ENCODE assay signal across 22 cellular contexts in the genomic region with DNA sequence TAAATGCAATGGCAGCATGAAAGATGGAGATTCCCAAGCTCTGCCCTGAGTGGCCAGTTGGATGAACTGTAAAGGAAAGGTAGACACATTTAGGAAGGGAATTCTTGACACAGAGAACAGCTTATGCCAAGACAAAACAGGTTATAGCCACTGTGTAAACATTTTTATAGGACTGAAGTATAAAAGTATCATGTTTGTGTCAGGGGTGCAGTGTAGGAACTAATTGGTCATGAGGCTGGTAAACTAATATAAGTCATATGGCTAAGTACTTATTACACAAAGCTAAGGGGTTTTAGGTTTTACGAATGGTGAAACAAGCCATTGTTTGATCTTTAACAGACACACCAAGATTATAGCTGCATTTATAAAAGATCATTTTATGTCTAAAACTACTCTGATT.
DNase-seq lines count a peak whose midpoint lies in the region; TF ChIP-seq lines count a peak whose summit lies in the region.
"Had no signal": no experiment of that assay in that cellular context is flagged by ENCODE, and none has a peak within 500 bp of the region (broad histone marks: within the 10 kb centered on the region; RNA-seq: fewer than 3 reads in every experiment).

No MANE protein-coding gene starts in this region.

- H3K27me3 ChIP-seq in HUES64 (ENCODE audit: insufficient read depth, low read length) (no peaks in the 10 kb centered on the region), endodermal cell (ENCODE audit: control insufficient read depth, insufficient read depth, low read length, poor library complexity, severe bottlenecking) (no peaks in the 10 kb centered on the region), WERI-Rb-1 (ENCODE audit: insufficient read depth, low read depth, severe bottlenecking) (no peaks in the 10 kb centered on the region)
- H3K27me3 ChIP-seq: Peyer's patch had no signal

- H3K9ac ChIP-seq in HUES64 (ENCODE audit: low read depth, low read length) (no peak overlapping the region), endodermal cell (ENCODE audit: extremely low read depth, low read length, poor library complexity, severe bottlenecking) (no peak overlapping the region)
- H3K9ac ChIP-seq: GM23248 had no signal

- H3K9me3 Mint-ChIP-seq in CD14-positive monocyte (peaks cover 0 to 9% (median 7%) of the 10 kb centered on the region in 7 donors), endodermal cell (peaks cover 54% of the 10 kb centered on the region)
- H3K9me3 Mint-ChIP-seq: CD8-positive, alpha-beta T cell; T-helper 1 cell treated with Interleukin-12 subunit alpha and Interleukin-12 subunit beta and Interleukin-4 antibody, amounts not matched to agents 30 μg/mL and 1 μg/mL, for 36 hours had no signal

- H3K27me3 Mint-ChIP-seq in CD14-positive monocyte (ENCODE audit: low read depth in 3 of 3) = peaks cover 0 to 2% (median 0%) of the 10 kb centered on the region in 3 donors
- H3K27me3 Mint-ChIP-seq in endodermal cell (ENCODE audit: insufficient read depth) = no peaks in the 10 kb centered on the region

- H3K36me3 Mint-ChIP-seq in CD14-positive monocyte (no peaks in the 10 kb centered on the region), endodermal cell (ENCODE audit: low read depth) (peaks cover 40% of the 10 kb centered on the region)
- H3K36me3 Mint-ChIP-seq: CD8-positive, alpha-beta T cell had no signal

- DNase-seq in CD14-positive monocyte (ENCODE audit: low spot score) (no peak), NCI-H748 treated with DMSO at 0.1 percent for 48 hours (lab: John Stamatoyannopoulos, UW) (peak; percentile 77), endodermal cell (no peak), NCI-H2227 treated with DMSO at 0.1 percent for 48 hours (lab: John Stamatoyannopoulos, UW) (no peak), WERI-Rb-1 (no peak), posterior cingulate gyrus (no peak), SIG-M5 (lab: John Stamatoyannopoulos, UW) (no peak)
- DNase-seq: C1 segment of cervical spinal cord; CD8-positive, alpha-beta T cell; GM23248; H7; NCI-H1105 treated with DMSO at 0.1 percent for 48 hours; NCI-H146; NCI-H1930; NCI-H774; Peyer's patch; SHP77 treated with DMSO at 0.1 percent for 48 hours; SW 1271 had no signal

- H3K4me3 Mint-ChIP-seq in CD14-positive monocyte (no peak overlapping the region), endodermal cell (no peak overlapping the region)
- H3K4me3 Mint-ChIP-seq: CD8-positive, alpha-beta T cell; T-helper 1 cell treated with Interleukin-12 subunit alpha and Interleukin-12 subunit beta and Interleukin-4 antibody, amounts not matched to agents 30 μg/mL and 1 μg/mL, for 36 hours had no signal

- H3K9me3 ChIP-seq in HUES64 (ENCODE audit: insufficient read depth, low read depth, low read length) = no peaks in the 10 kb centered on the region
- peaks cover 28% of the 10 kb centered on the region for H3K9me3 ChIP-seq in endodermal cell (ENCODE audit: control insufficient read depth, low read length)
- no peaks in the 10 kb centered on the region for H3K9me3 ChIP-seq in WERI-Rb-1 (ENCODE audit: severe bottlenecking)
- H3K9me3 ChIP-seq: Peyer's patch had no signal

- H3K4me3 ChIP-seq in HUES64 (ENCODE audit: low read length) = no peak overlapping the region
- H3K4me3 ChIP-seq in endodermal cell (ENCODE audit: low read length) = peak overlapping the region; percentile 15
- H3K4me3 ChIP-seq in WERI-Rb-1 (ENCODE audit: low read depth, low read length) = no peak overlapping the region
- H3K4me3 ChIP-seq: GM23248, Peyer's patch, SK-N-MC had no signal

- peaks cover 30% of the 10 kb centered on the region for H3K4me1 Mint-ChIP-seq in CD14-positive monocyte
- H3K4me1 Mint-ChIP-seq in endodermal cell = peaks cover 2% of the 10 kb centered on the region

- H3K27ac Mint-ChIP-seq in CD14-positive monocyte (peak overlapping the region in 4 of 7 donors; percentile 74 to 90 (median 78)), endodermal cell (no peak overlapping the region)
- H3K27ac Mint-ChIP-seq: CD8-positive, alpha-beta T cell; T-helper 1 cell treated with Interleukin-12 subunit alpha and Interleukin-12 subunit beta and Interleukin-4 antibody, amounts not matched to agents 30 μg/mL and 1 μg/mL, for 36 hours had no signal

- H3K36me3 ChIP-seq in HUES64 (ENCODE audit: insufficient read depth, low read length) (no peaks in the 10 kb centered on the region), endodermal cell (ENCODE audit: control insufficient read depth, insufficient read depth, low read length) (no peaks in the 10 kb centered on the region), WERI-Rb-1 (no peaks in the 10 kb centered on the region)
- H3K36me3 ChIP-seq: Peyer's patch had no signal

- no CpG with 5 or more reads among the region's 1 CpG for WGBS in HUES64
- 91% methylated on average over 1 of the region's 1 CpG; no CpG with 5 or more reads in 1 of the 2 experiments for WGBS in endodermal cell (ENCODE audit: insufficient coverage in 1 of 2, insufficient read length in 1 of 2), 2 experiments

- intact Hi-C loops in CD14-positive monocyte (cut with micrococcal nuclease) = no loop called here
- intact Hi-C loops in posterior cingulate gyrus (cut with DNase I) = no loop called here

- no peak for TF ChIP-seq CTCF in CD14-positive monocyte (IDR thresholded peaks at IDR 0.05)
- TF ChIP-seq CTCF in endodermal cell (conservative IDR thresholded peaks at IDR 0.05) = no peak
- no peak for TF ChIP-seq CTCF in WERI-Rb-1 (IDR thresholded peaks at IDR 0.05; ENCODE audit: low read depth, low read length)

- H3K4me1 ChIP-seq in HUES64 (ENCODE audit: insufficient read depth, low read length) (peaks cover 15% of the 10 kb centered on the region; the same call in 1 of the 2 replicates), endodermal cell (ENCODE audit: control insufficient read depth, insufficient read depth, low read length) (no peaks in the 10 kb centered on the region)
- H3K4me1 ChIP-seq: Peyer's patch had no signal

- H3K27ac ChIP-seq in HUES64 (ENCODE audit: low read depth, low read length) (peak overlapping the region; percentile 5; the same call in 1 of the 2 replicates), endodermal cell (ENCODE audit: low read depth, low read length) (no peak overlapping the region), WERI-Rb-1 (no peak overlapping the region)
- H3K27ac ChIP-seq: GM23248, HL-60, Peyer's patch, SK-N-MC had no signal
